Comparison of ENCODE assay signal across 9 cellular contexts in the genomic region with DNA sequence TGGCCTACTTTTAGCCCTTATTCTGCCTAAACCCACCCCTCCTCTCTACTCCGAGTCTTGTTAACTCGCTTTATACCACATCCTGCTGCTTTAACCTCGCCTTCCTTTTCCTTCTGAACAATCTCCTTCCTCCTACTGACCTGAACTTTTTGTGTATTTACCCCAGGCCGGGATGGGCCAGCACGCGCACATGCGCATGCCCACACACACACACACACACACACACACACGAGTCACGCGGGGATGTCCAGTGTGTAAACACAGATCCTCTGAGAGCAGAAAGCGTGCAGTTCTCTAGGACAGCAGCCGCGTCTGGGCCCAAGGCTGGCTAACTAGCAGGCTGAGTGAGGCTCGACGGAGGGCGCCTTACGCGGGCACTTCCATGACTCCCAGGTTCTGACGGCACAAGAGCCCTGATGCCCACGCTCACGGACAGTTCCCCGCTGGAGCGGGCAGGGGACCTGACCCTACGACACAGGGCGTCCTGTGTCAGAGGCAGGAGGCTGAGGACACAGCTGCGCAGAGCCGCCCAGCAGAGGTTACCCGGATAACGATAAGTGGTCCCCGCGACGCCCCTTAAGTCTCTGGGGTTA. TPM values are rescaled to one million over a fixed set of nuclear protein-coding genes. Genes with fewer than 3 reads are reported as not detected.
DNase-seq lines count a peak whose midpoint lies in the region; ATAC-seq and TF ChIP-seq lines count a peak whose summit lies in the region.
"Had no signal": no experiment of that assay in that cellular context is flagged by ENCODE, and none has a peak within 500 bp of the region (broad histone marks: within the 10 kb centered on the region; RNA-seq: fewer than 3 reads in every experiment).

No MANE protein-coding gene starts in this region.

- WGBS in mammary epithelial cell (ENCODE audit: low coverage, missing lambda C conversion rate) = 87% methylated on average over 22 of the region's 32 CpGs

- H3K9me3 ChIP-seq in breast epithelium (no peaks in the 10 kb centered on the region), mammary epithelial cell (replicated peaks; ENCODE audit: insufficient read depth, low read length) (no peaks in the 10 kb centered on the region), WERI-Rb-1 (ENCODE audit: severe bottlenecking) (no peaks in the 10 kb centered on the region)

- H3K27ac ChIP-seq in breast epithelium (peak overlapping the region in 1 of 2 donors; percentile 43), mammary epithelial cell (ENCODE audit: insufficient read depth, low read depth, low read length) (no peak overlapping the region), WERI-Rb-1 (no peak overlapping the region)

- peaks cover 21% of the 10 kb centered on the region for H3K27me3 Mint-ChIP-seq in MCF 10A (ENCODE audit: insufficient read depth, unreplicated experiment)
- no peaks in the 10 kb centered on the region for H3K27me3 Mint-ChIP-seq in natural killer cell (ENCODE audit: low read depth in 2 of 2)

- peak overlapping the region; percentile 42 to 56 (median 52) for H3K4me3 ChIP-seq in breast epithelium
- no peak overlapping the region for H3K4me3 ChIP-seq in mammary epithelial cell (replicated peaks in 1 of 3; ENCODE audit: insufficient read depth in 1 of 3, low read depth in 2 of 3, low read length in 3 of 3)
- no peak overlapping the region for H3K4me3 ChIP-seq in WERI-Rb-1 (ENCODE audit: low read depth, low read length)

- peaks cover 6 to 28% of the 10 kb centered on the region in 2 donors for H3K27me3 ChIP-seq in breast epithelium
- H3K27me3 ChIP-seq in mammary epithelial cell (ENCODE audit: insufficient read depth, low read length) = peaks cover 5% of the 10 kb centered on the region
- H3K27me3 ChIP-seq in WERI-Rb-1 (ENCODE audit: insufficient read depth, low read depth, severe bottlenecking) = no peaks in the 10 kb centered on the region

- H3K4me1 ChIP-seq in breast epithelium (no peaks in the 10 kb centered on the region), mammary epithelial cell (ENCODE audit: insufficient read depth, low read length) (no peaks in the 10 kb centered on the region)

- no peak for DNase-seq in breast epithelium (ENCODE audit: low spot score in 2 of 2)
- no peak for DNase-seq in MCF 10A (ENCODE audit: unreplicated experiment)
- peak; percentile 0 for DNase-seq in NCI-H69 (lab: John Stamatoyannopoulos, UW)
- DNase-seq in mammary epithelial cell = no peak
- no peak for DNase-seq in natural killer cell
- no peak for DNase-seq in NCI-H1436 treated with DMSO at 0.1 percent for 48 hours (lab: John Stamatoyannopoulos, UW)
- DNase-seq in WERI-Rb-1 = no peak

- dilution Hi-C loops in mammary epithelial cell (cut with HindIII; ENCODE audit: low sequenced_read_pairs) = no loop called here

- H3K4me1 Mint-ChIP-seq in MCF 10A (ENCODE audit: insufficient read depth, unreplicated experiment) (peaks cover 5% of the 10 kb centered on the region), natural killer cell (peaks cover 47 to 67% of the 10 kb centered on the region in 2 donors)

- H3K9me3 Mint-ChIP-seq in MCF 10A (ENCODE audit: unreplicated experiment) = peaks cover 14% of the 10 kb centered on the region
- peaks cover 3 to 4% of the 10 kb centered on the region in 2 donors for H3K9me3 Mint-ChIP-seq in natural killer cell

- H3K4me3 Mint-ChIP-seq in MCF 10A (ENCODE audit: unreplicated experiment) = no peak overlapping the region
- H3K4me3 Mint-ChIP-seq in natural killer cell = peak overlapping the region; percentile 96

- no peak for TF ChIP-seq POLR2A in breast epithelium (IDR thresholded peaks at IDR 0.05)

- H3K36me3 ChIP-seq in breast epithelium = no peaks in the 10 kb centered on the region
- H3K36me3 ChIP-seq in mammary epithelial cell (ENCODE audit: insufficient read depth, low read length) = no peaks in the 10 kb centered on the region
- H3K36me3 ChIP-seq in WERI-Rb-1 = no peaks in the 10 kb centered on the region

- in situ Hi-C loops in mammary epithelial cell (cut with MboI; ENCODE audit: low sequenced_read_pairs in 2 of 2) = no loop called here

- peak overlapping the region; percentile 98 for H3K4me2 ChIP-seq in mammary epithelial cell (ENCODE audit: insufficient read depth, low read depth, low read length)

- POLR2A ChIA-PET in MCF 10A (lab: Yijun Ruan, JAX) = no interaction called here

- no peak overlapping the region for H3K9ac ChIP-seq in mammary epithelial cell (ENCODE audit: insufficient read depth, low read length)

- H3K36me3 Mint-ChIP-seq in MCF 10A (ENCODE audit: insufficient read depth, unreplicated experiment) = no peaks in the 10 kb centered on the region
- peaks cover 7% of the 10 kb centered on the region for H3K36me3 Mint-ChIP-seq in natural killer cell

- H3K79me2 ChIP-seq in mammary epithelial cell (ENCODE audit: insufficient read depth, low read length) = no peaks in the 10 kb centered on the region

- TF ChIP-seq CTCF in breast epithelium (IDR thresholded peaks at IDR 0.05) (no peak), MCF 10A (IDR thresholded peaks at IDR 0.05; ENCODE audit: unreplicated experiment) (no peak), mammary epithelial cell (conservative IDR thresholded peaks at IDR 0.05 in 1 of 2, IDR thresholded peaks at IDR 0.05 in 1 of 2; ENCODE audit: extremely low read depth in 1 of 2, insufficient read depth in 1 of 2, low read depth in 1 of 2, low read length in 2 of 2) (no peak), natural killer cell (IDR thresholded peaks at IDR 0.05) (no peak), WERI-Rb-1 (IDR thresholded peaks at IDR 0.05; ENCODE audit: low read depth, low read length) (no peak)

- ATAC-seq in natural killer cell = peak; percentile 34 to 52 (median 51)
- no peak for ATAC-seq in HG02981 (IDR thresholded peaks at IDR 0.05; ENCODE audit: unreplicated experiment)

- CTCF ChIA-PET in MCF 10A (lab: Yijun Ruan, JAX) (no interaction called here), mammary epithelial cell (lab: Charles Lee; ENCODE audit: low non-redundant PET) (no interaction called here)

- no peak overlapping the region for H2AFZ ChIP-seq in mammary epithelial cell (ENCODE audit: low read depth, low read length)

- intact Hi-C loops in breast epithelium (cut with DNase I; ENCODE audit: low total_unique reads) = no loop called here
- intact Hi-C loops in MCF 10A (cut with micrococcal nuclease) = no loop called here
- intact Hi-C loops in mammary epithelial cell (cut with micrococcal nuclease) = no loop called here
- intact Hi-C loops in natural killer cell (cut with micrococcal nuclease) = loop anchor here (2.0 to 10.0 kb wide), 3 partner anchors 14 to 60 kb away; partner anchors contain the start of gene NTN1

- H3K27ac Mint-ChIP-seq in MCF 10A (ENCODE audit: low read depth, unreplicated experiment) (no peak overlapping the region), natural killer cell (peak overlapping the region in 1 of 2 donors; percentile 89)

- no TSS peak for BruUV-seq in MCF 10A (replicated peaks; lab: Mats Ljungman, UMichigan)
- BruUV-seq in mammary epithelial cell (replicated peaks; lab: Mats Ljungman, UMichigan) = no TSS peak

- no peaks in the 10 kb centered on the region for H4K20me1 ChIP-seq in mammary epithelial cell (ENCODE audit: insufficient read depth, low read length)

RNA-seq across cellular contexts. Expression of gene PIK3R5, which starts 0.6 kb away (rescaled TPM):
- total RNA-seq in breast epithelium (10 to 100 TPM in 2 of 3 donors, 1 to 10 TPM in 1; 9.8 to 28.6 (median 12.3) TPM), MCF 10A (2022) (not detected in 2 replicates), mammary epithelial cell (under 1 TPM in 1 of 2 donors, not detected in 1; 0.71 TPM), natural killer cell (100 to 1,000 TPM; 254 to 364 (median 348) TPM)
- polyA plus RNA-seq in mammary epithelial cell = 0.16 TPM
- 6.0 TPM for polyA minus RNA-seq in mammary epithelial cell
- polyA plus RNA-seq: keratinocyte had no signal

RNA-seq across cellular contexts. Expression of gene NTN1, which starts 56.4 kb away (rescaled TPM):
- total RNA-seq in breast epithelium = 1 to 10 TPM; 2.2 to 3.7 (median 3.3) TPM
- total RNA-seq in MCF 10A (2022) = 0.10 and 0.23 TPM in 2 replicates
- 10 to 100 TPM in 1 of 2 donors, 1 to 10 TPM in 1; 5.2 to 18.6 TPM for total RNA-seq in mammary epithelial cell
- 9.3 TPM for polyA plus RNA-seq in mammary epithelial cell
- 6.0 TPM for polyA minus RNA-seq in mammary epithelial cell
- under 1 TPM; 0.12 to 0.15 (median 0.14) TPM for total RNA-seq in natural killer cell

Comparison
In these comparisons a context has a peak if more than half of its experiments do, and no peak if none do; other contexts are left out.
1. H3K4me3 ChIP-seq: peak in breast epithelium (3 of 3); none in mammary epithelial cell (0 of 3) and WERI-Rb-1 (single experiment).
2. RNA of gene PIK3R5, which starts 0.6 kb away (total RNA-seq): 254 to 364 TPM in natural killer cell; 9.8 to 28.6 TPM in breast epithelium, 0.71 TPM in mammary epithelial cell and not detected in MCF 10A; every median in the first group is over 4 times any median in the second.